ENCODE assay signal across 1 cellular context in the genomic region with DNA sequence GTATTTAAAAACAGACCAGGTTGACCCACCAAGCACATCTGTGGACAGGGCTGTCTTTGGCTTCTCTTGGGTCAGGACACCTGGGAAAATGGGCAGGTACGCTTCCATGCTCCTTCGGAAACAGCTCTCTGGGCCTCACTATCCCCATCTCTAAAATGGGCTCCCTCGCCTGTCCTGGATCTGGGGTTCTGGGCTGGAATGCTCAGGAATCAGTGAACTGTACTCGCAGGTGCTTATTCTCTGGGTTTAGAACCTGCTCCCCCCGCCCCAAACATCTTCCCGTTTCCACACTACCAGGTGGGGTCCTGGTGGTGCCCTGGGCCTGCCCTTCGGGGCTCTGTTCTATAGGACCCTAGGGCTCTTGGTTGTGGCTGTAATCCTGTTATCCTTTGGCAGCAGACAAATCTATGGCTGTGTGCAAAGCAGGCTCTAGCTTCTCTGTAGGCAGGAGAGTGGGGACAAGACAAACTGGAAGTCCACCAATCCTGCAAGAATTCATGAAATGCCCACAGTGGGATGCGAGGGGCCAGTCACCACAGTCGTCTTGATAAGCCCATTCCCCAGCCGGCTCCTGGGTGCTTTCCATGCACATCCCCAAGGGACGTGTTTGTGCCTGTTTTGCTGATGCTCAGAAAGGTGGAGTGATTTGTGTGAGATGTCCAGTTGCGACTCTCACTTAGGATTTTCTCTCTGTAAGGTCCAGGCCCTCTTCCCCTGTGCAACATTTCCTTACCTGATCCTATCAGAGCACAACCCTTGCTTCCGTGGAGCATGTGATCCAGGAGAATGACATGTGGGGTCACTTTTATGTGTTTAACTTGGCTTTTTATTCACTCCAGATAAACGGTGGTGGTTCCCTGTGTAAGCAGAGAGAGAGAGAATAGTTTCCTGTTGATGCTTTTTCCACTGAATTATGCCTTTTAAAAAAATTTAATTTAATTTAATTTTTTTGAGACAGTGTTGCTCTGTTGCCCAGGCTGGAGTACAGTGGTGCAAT.
TF ChIP-seq lines count a peak whose summit lies in the region.

No MANE protein-coding gene starts in this region.

TF ChIP-seq in GM12878, 131 proteins besides CTCF, POLR2A, EP300 and RAD21:
- TF ChIP-seq MTA2 (IDR thresholded peaks at IDR 0.05; ENCODE audit: low read depth): no peak
- no peak for TF ChIP-seq POLR2AphosphoS2 (IDR thresholded peaks at IDR 0.05; ENCODE audit: low read depth, low read length)
- TF ChIP-seq, protein P1, sequence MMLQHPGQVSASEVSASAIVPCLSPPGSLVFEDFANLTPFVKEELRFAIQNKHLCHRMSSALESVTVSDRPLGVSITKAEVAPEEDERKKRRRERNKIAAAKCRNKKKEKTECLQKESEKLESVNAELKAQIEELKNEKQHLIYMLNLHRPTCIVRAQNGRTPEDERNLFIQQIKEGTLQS (IDR thresholded peaks at IDR 0.05; ENCODE audit: borderline replicate concordance, extremely low read depth, low read depth, low read length): no peak
- no peak for TF ChIP-seq PAX8 (IDR thresholded peaks at IDR 0.05)
- TF ChIP-seq CREB1 (IDR thresholded peaks at IDR 0.05; ENCODE audit: low read depth): no peak
- TF ChIP-seq IRF4 (IDR thresholded peaks at IDR 0.05; ENCODE audit: low read depth, low read length): no peak
- no peak for TF ChIP-seq MTA3 (IDR thresholded peaks at IDR 0.05; ENCODE audit: borderline replicate concordance, low read length)
- TF ChIP-seq IKZF1 (conservative IDR thresholded peaks at IDR 0.05): no peak
- TF ChIP-seq RCOR1 (conservative IDR thresholded peaks at IDR 0.05; ENCODE audit: low read depth, low read length): no peak
- no peak for TF ChIP-seq ZSCAN29 (IDR thresholded peaks at IDR 0.05)
- TF ChIP-seq JUNB (IDR thresholded peaks at IDR 0.05): no peak
- TF ChIP-seq, protein P2, sequence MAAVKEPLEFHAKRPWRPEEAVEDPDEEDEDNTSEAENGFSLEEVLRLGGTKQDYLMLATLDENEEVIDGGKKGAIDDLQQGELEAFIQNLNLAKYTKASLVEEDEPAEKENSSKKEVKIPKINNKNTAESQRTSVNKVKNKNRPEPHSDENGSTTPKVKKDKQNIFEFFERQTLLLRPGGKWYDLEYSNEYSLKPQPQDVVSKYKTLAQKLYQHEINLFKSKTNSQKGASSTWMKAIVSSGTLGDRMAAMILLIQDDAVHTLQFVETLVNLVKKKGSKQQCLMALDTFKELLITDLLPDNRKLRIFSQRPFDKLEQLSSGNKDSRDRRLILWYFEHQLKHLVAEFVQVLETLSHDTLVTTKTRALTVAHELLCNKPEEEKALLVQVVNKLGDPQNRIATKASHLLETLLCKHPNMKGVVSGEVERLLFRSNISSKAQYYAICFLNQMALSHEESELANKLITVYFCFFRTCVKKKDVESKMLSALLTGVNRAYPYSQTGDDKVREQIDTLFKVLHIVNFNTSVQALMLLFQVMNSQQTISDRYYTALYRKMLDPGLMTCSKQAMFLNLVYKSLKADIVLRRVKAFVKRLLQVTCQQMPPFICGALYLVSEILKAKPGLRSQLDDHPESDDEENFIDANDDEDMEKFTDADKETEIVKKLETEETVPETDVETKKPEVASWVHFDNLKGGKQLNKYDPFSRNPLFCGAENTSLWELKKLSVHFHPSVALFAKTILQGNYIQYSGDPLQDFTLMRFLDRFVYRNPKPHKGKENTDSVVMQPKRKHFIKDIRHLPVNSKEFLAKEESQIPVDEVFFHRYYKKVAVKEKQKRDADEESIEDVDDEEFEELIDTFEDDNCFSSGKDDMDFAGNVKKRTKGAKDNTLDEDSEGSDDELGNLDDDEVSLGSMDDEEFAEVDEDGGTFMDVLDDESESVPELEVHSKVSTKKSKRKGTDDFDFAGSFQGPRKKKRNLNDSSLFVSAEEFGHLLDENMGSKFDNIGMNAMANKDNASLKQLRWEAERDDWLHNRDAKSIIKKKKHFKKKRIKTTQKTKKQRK (IDR thresholded peaks at IDR 0.05; ENCODE audit: low read depth, low read length): no peak
- TF ChIP-seq RBBP5 (conservative IDR thresholded peaks at IDR 0.05): no peak
- no peak for TF ChIP-seq MLLT1 (IDR thresholded peaks at IDR 0.05)
- TF ChIP-seq NFIC (IDR thresholded peaks at IDR 0.05; ENCODE audit: low read depth, low read length): no peak
- TF ChIP-seq SMAD1 (IDR thresholded peaks at IDR 0.05; ENCODE audit: low read depth, partially characterized antibody): no peak
- TF ChIP-seq, protein P3, sequence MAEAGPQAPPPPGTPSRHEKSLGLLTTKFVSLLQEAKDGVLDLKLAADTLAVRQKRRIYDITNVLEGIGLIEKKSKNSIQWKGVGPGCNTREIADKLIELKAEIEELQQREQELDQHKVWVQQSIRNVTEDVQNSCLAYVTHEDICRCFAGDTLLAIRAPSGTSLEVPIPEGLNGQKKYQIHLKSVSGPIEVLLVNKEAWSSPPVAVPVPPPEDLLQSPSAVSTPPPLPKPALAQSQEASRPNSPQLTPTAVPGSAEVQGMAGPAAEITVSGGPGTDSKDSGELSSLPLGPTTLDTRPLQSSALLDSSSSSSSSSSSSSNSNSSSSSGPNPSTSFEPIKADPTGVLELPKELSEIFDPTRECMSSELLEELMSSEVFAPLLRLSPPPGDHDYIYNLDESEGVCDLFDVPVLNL (IDR thresholded peaks at IDR 0.05; ENCODE audit: low read depth, low read length): no peak
- TF ChIP-seq, protein P4, sequence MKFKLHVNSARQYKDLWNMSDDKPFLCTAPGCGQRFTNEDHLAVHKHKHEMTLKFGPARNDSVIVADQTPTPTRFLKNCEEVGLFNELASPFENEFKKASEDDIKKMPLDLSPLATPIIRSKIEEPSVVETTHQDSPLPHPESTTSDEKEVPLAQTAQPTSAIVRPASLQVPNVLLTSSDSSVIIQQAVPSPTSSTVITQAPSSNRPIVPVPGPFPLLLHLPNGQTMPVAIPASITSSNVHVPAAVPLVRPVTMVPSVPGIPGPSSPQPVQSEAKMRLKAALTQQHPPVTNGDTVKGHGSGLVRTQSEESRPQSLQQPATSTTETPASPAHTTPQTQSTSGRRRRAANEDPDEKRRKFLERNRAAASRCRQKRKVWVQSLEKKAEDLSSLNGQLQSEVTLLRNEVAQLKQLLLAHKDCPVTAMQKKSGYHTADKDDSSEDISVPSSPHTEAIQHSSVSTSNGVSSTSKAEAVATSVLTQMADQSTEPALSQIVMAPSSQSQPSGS (IDR thresholded peaks at IDR 0.05; ENCODE audit: low read length): no peak
- no peak for TF ChIP-seq TCF12 (IDR thresholded peaks at IDR 0.05; ENCODE audit: low read depth, low read length)
